8 cellular contexts compared by ENCODE assay signal in the genomic region with DNA sequence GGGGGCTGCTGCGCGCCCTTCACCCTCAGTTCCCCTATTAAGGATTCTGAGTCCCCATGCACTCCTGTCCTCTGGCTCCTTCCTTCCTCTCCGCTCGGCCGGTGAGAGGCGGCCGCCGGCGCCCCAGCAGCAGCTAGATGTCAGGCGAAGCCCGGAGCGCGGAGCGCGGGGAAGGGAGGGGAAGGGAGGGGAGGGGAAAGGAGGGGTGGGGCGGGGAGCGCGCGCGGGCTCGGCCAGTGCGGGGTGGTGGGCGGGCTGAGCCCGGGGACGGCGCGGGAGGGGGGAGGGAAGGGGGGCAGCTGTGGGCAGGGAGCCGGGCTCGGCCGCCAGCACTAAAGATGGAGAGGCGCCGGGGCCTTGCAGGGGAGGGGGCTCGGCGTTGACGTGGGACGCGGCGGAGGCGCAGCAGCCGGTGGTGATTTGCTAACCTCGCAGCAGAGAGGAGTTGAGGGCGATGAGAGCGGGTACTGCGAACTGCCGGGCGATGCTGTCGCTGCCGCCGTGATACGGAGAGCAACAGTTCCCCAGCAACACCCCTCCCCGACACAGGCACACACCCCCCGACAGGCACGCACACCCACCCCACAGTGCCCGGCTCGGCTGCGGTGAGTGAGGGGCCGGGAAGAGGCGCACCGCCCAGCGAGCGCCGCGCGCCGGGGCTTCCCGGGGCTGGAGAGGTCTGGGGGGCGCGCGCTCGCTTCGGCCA. TPM values are rescaled to one million over a fixed set of nuclear protein-coding genes. Genes with fewer than 3 reads are reported as not detected.
DNase-seq lines count a peak whose midpoint lies in the region; ATAC-seq and TF ChIP-seq lines count a peak whose summit lies in the region.

A gene with protein sequence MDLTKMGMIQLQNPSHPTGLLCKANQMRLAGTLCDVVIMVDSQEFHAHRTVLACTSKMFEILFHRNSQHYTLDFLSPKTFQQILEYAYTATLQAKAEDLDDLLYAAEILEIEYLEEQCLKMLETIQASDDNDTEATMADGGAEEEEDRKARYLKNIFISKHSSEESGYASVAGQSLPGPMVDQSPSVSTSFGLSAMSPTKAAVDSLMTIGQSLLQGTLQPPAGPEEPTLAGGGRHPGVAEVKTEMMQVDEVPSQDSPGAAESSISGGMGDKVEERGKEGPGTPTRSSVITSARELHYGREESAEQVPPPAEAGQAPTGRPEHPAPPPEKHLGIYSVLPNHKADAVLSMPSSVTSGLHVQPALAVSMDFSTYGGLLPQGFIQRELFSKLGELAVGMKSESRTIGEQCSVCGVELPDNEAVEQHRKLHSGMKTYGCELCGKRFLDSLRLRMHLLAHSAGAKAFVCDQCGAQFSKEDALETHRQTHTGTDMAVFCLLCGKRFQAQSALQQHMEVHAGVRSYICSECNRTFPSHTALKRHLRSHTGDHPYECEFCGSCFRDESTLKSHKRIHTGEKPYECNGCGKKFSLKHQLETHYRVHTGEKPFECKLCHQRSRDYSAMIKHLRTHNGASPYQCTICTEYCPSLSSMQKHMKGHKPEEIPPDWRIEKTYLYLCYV (plus strand): TSS at position 434 of the 706 bp plus-strand sequence. CDS start 3,590 bp downstream, outside the sequence.

- H3K27ac ChIP-seq in esophagus (ENCODE audit: low read depth in 2 of 2, low read length in 1 of 2) (peak within 1 kb of the TSS; percentile 80 to 88), mucosa of rectum (ENCODE audit: low read depth in 2 of 2, low read length in 2 of 2) (peak within 1 kb of the TSS; percentile 84 to 85), stomach (peak within 1 kb of the TSS; percentile 94 to 99 (median 97))

- no peaks in the 10 kb centered on the region for H3K9me3 Mint-ChIP-seq in activated T-cell treated with anti-CD3 and anti-CD28 coated beads, Interleukin-2, amount 50 U/mL, for 72 hours

- peaks cover 5% of the 10 kb centered on the region; the same call in 1 of the 2 replicates for H3K4me1 ChIP-seq in ES-I3 (ENCODE audit: insufficient read depth, low read length)
- H3K4me1 ChIP-seq in esophagus (ENCODE audit: control insufficient read depth in 2 of 2, insufficient read depth in 2 of 2, low read length in 1 of 2) = peaks cover 12 to 20% of the 10 kb centered on the region in 2 donors
- H3K4me1 ChIP-seq in mucosa of rectum (ENCODE audit: control insufficient read depth in 2 of 2, insufficient read depth in 2 of 2, low read length in 2 of 2) = peaks cover 10 to 16% of the 10 kb centered on the region in 2 donors
- peaks cover 43 to 62% (median 45%) of the 10 kb centered on the region in 4 donors for H3K4me1 ChIP-seq in stomach

- no peaks in the 10 kb centered on the region for H3K36me3 ChIP-seq in ES-I3 (ENCODE audit: insufficient read depth, low read length)
- H3K36me3 ChIP-seq in esophagus (ENCODE audit: control insufficient read depth in 2 of 2, insufficient read depth in 2 of 2, low read length in 1 of 2) = peaks cover 0 to 14% of the 10 kb centered on the region in 2 donors
- peaks cover 6 to 10% of the 10 kb centered on the region in 2 donors for H3K36me3 ChIP-seq in mucosa of rectum (ENCODE audit: control insufficient read depth in 2 of 2, insufficient read depth in 2 of 2, low read length in 2 of 2)
- H3K36me3 ChIP-seq in stomach = peaks cover 15 to 35% (median 22%) of the 10 kb centered on the region in 4 donors

- no peak for TF ChIP-seq EP300 in stomach (IDR thresholded peaks at IDR 0.05)

- peak in 2 of 4 donors; percentile 68 to 70 for TF ChIP-seq POLR2A in stomach (IDR thresholded peaks at IDR 0.05)

- H3K4me3 Mint-ChIP-seq in activated T-cell treated with anti-CD3 and anti-CD28 coated beads, Interleukin-2, amount 50 U/mL, for 72 hours = peak within 1 kb of the TSS; percentile 85 to 87

- ATAC-seq in activated T-cell treated with anti-CD3 and anti-CD28 coated beads, Interleukin-2, amount 50 U/mL, for 72 hours (replicated peaks in 1 of 2) = peak; percentile 61 to 67
- ATAC-seq in HG02798 (IDR thresholded peaks at IDR 0.05; ENCODE audit: poor library complexity, unreplicated experiment) = no peak
- ATAC-seq in HG03378 (IDR thresholded peaks at IDR 0.05; ENCODE audit: unreplicated experiment) = no peak

- no peaks in the 10 kb centered on the region for H3K4me1 Mint-ChIP-seq in activated T-cell treated with anti-CD3 and anti-CD28 coated beads, Interleukin-2, amount 50 U/mL, for 72 hours (ENCODE audit: low read depth)

- TF ChIP-seq CTCF in stomach (IDR thresholded peaks at IDR 0.05) = peak in 3 of 7 experiments; percentile 33 to 45 (median 36)

- no peaks in the 10 kb centered on the region for H3K27me3 ChIP-seq in esophagus (ENCODE audit: control insufficient read depth in 1 of 2, insufficient read depth in 2 of 2, low read length in 2 of 2)
- H3K27me3 ChIP-seq in mucosa of rectum (ENCODE audit: control insufficient read depth in 2 of 2, insufficient read depth in 2 of 2, low read length in 2 of 2) = peaks cover 11 to 19% of the 10 kb centered on the region in 2 donors
- peaks cover 0 to 32% (median 0%) of the 10 kb centered on the region in 3 donors for H3K27me3 ChIP-seq in stomach

- H3K9ac ChIP-seq in ES-I3 (ENCODE audit: low read depth, low read length) (peak within 1 kb of the TSS; percentile 67; the same call in 1 of the 2 replicates), mucosa of rectum (ENCODE audit: low read depth in 1 of 2, low read length in 2 of 2) (peak within 1 kb of the TSS; percentile 75 to 96)

- 1% methylated on average over 43 to 71 of the region's 71 CpGs for WGBS in esophagus, 2 donors
- 0 to 1% (median 0%) methylated on average over 2 to 71 of the region's 71 CpGs for WGBS in stomach, 5 donors

- H3K4me3 ChIP-seq in esophagus (ENCODE audit: low read depth in 1 of 2, low read length in 2 of 2) = peak within 1 kb of the TSS; percentile 79 to 85
- H3K4me3 ChIP-seq in mucosa of rectum (ENCODE audit: low read length in 2 of 2) = peak within 1 kb of the TSS; percentile 83
- peak within 1 kb of the TSS; percentile 93 to 97 (median 96) for H3K4me3 ChIP-seq in stomach

- intact Hi-C loops in stomach (cut with DNase I; ENCODE audit: low total_unique reads) = loop anchor here (10.0 kb wide), 1 partner anchor 195 kb away; no protein-coding TSS in a partner anchor

- no peak within 1 kb of the TSS for H3K27ac Mint-ChIP-seq in activated T-cell treated with anti-CD3 and anti-CD28 coated beads, Interleukin-2, amount 50 U/mL, for 72 hours

- H3K9me3 ChIP-seq in ES-I3 (ENCODE audit: control insufficient read depth, insufficient read depth, low read length) (no peaks in the 10 kb centered on the region), esophagus (ENCODE audit: control insufficient read depth in 2 of 2, insufficient read depth in 1 of 2, low read depth in 1 of 2, low read length in 1 of 2) (no peaks in the 10 kb centered on the region), mucosa of rectum (ENCODE audit: control insufficient read depth in 2 of 2, low read length in 2 of 2) (no peaks in the 10 kb centered on the region), stomach (no peaks in the 10 kb centered on the region)

- DNase-seq in NCI-H526 (lab: John Stamatoyannopoulos, UW) = peak; percentile 57 to 94
- peak; percentile 49 to 54 for DNase-seq in activated T-cell treated with anti-CD3 and anti-CD28 coated beads, Interleukin-2, amount 50 U/mL, for 72 hours
- DNase-seq in stomach = peak; percentile 86

- peaks cover 0 to 4% of the 10 kb centered on the region in 2 donors for H3K36me3 Mint-ChIP-seq in activated T-cell treated with anti-CD3 and anti-CD28 coated beads, Interleukin-2, amount 50 U/mL, for 72 hours (ENCODE audit: insufficient read depth in 2 of 2)

- peaks cover 49% of the 10 kb centered on the region for H3K27me3 Mint-ChIP-seq in activated T-cell treated with anti-CD3 and anti-CD28 coated beads, Interleukin-2, amount 50 U/mL, for 72 hours (ENCODE audit: low read depth)

RNA-seq across cellular contexts. Expression of the gene that starts here (rescaled TPM):
- 1 to 10 TPM; 3.3 to 4.0 TPM for total RNA-seq in activated T-cell treated with anti-CD3 and anti-CD28 coated beads, Interleukin-2, amount 50 U/mL, for 72 hours
- polyA plus RNA-seq in esophagus (1 to 10 TPM; 4.6 to 9.6 TPM), stomach (10 to 100 TPM in 2 of 3 donors, 1 to 10 TPM in 1; 7.9 to 22.5 (median 19.1) TPM)
- total RNA-seq in stomach = 100 to 1,000 TPM in 3 of 5 donors, 10 to 100 TPM in 2; 30.1 to 318 (median 137) TPM

Comparison
In these comparisons a context has a peak if more than half of its experiments do, and no peak if none do; other contexts are left out.
1. RNA of the gene that starts here (total RNA-seq): 30.1 to 318 TPM in stomach; 3.3 to 4.0 TPM in activated T-cell treated with anti-CD3 and anti-CD28 coated beads, Interleukin-2, amount 50 U/mL, for 72 hours; every median in the first group is over 4 times any median in the second.
2. ATAC-seq: peak in activated T-cell treated with anti-CD3 and anti-CD28 coated beads, Interleukin-2, amount 50 U/mL, for 72 hours (2 of 2); none in HG02798 (single experiment) and HG03378 (single experiment).
3. Peak in every context shown above with its lines, with median percentiles within 50 percentile points of each other: DNase-seq, H3K27ac ChIP-seq and H3K4me3 ChIP-seq.